ENCODE assay signal across 1 cellular context in the genomic region with DNA sequence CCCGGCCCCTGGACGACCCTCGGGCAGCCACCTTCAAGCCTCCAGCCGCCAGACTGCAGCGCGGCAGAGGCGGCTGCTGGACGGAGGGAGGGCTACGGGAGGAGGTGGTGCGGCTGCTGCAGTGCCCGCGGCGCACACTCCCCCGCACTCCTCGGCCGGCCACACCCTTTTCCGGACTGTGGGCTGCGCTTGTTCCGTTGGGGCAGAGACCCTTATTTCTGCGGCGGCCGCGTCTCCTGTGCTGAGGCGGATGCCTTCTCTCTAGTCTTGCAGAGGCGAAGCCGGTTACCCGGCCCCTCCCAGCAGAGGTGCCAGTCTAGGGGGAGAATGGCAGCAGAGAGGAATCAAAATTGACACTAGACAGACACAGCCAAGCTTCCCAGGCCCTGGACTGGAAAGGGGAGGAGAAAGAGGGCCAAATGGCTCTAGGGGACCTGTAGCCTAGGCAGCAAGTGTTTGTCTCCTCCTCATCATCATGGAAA.
TF ChIP-seq lines count a peak whose summit lies in the region.

No MANE protein-coding gene starts in this region.

TF ChIP-seq in HEK293T, 16 proteins besides CTCF, POLR2A, EP300 and RAD21:
- TF ChIP-seq FOXK2 (IDR thresholded peaks at IDR 0.05), result no peak
- no peak for TF ChIP-seq FOXA1 (IDR thresholded peaks at IDR 0.05)
- no peak for TF ChIP-seq BHLHE40 (IDR thresholded peaks at IDR 0.05; ENCODE audit: borderline replicate concordance)
- TF ChIP-seq SP1 (IDR thresholded peaks at IDR 0.05), result no peak
- TF ChIP-seq ZNF384 (IDR thresholded peaks at IDR 0.05), result no peak
- TF ChIP-seq LEF1 (IDR thresholded peaks at IDR 0.05; ENCODE audit: borderline replicate concordance), result no peak
- no peak for TF ChIP-seq TARDBP (IDR thresholded peaks at IDR 0.05)
- TF ChIP-seq NFRKB (IDR thresholded peaks at IDR 0.05), result no peak
